In genomic region chr1:95117207-95118018, GRCh38 we compare ENCODE assay signal across 8 cellular contexts. TPM values are rescaled to one million over a fixed set of nuclear protein-coding genes. Genes with fewer than 3 reads are reported as not detected.
A peak's percentile ranks its signal among the peaks of the same experiment; 100 is the strongest.
DNase-seq lines count a peak whose midpoint lies in the region; ATAC-seq and TF ChIP-seq lines count a peak whose summit lies in the region.

TSS of gene TLCD4 (plus strand) at chr1:95117355. CDS start at chr1:95143902, 26,547 bp downstream.

- H3K27ac ChIP-seq in brain microvascular endothelial cell (no peak within 1 kb of the TSS), iPS-20b (ENCODE audit: low read length) (no peak within 1 kb of the TSS), skeletal muscle tissue (ENCODE audit: low read depth, low read length) (peak within 1 kb of the TSS; percentile 52)

- H3K36me3 ChIP-seq in brain microvascular endothelial cell (replicated peaks) (no peaks in the 10 kb centered on the region), iPS-20b (ENCODE audit: insufficient read depth, low read depth, low read length) (no peaks in the 10 kb centered on the region), skeletal muscle tissue (ENCODE audit: control insufficient read depth in 3 of 3, insufficient read depth in 3 of 3, low read length in 3 of 3) (no peaks in the 10 kb centered on the region)

- ATAC-seq in GM21825 (IDR thresholded peaks at IDR 0.05; ENCODE audit: unreplicated experiment) = peak; percentile 51
- no peak for ATAC-seq in GM18520 (IDR thresholded peaks at IDR 0.05; ENCODE audit: unreplicated experiment)

- DNase-seq in DMS79 (lab: John Stamatoyannopoulos, UW) (peak; percentile 48), T-helper 22 cell (ENCODE audit: low read depth) (peak; percentile 13), brain microvascular endothelial cell (no peak)

- H3K27me3 ChIP-seq in brain microvascular endothelial cell (replicated peaks) (peaks cover 27% of the 10 kb centered on the region), iPS-20b (ENCODE audit: insufficient read depth, low read length) (peaks cover 19% of the 10 kb centered on the region), skeletal muscle tissue (ENCODE audit: control insufficient read depth in 3 of 3, insufficient read depth in 3 of 3, low read length in 3 of 3) (no peaks in the 10 kb centered on the region)

- H3K4me3 ChIP-seq in brain microvascular endothelial cell (ENCODE audit: low read depth, low read length) (peak within 1 kb of the TSS; percentile 59), iPS-20b (ENCODE audit: low read length) (peak within 1 kb of the TSS; percentile 91), skeletal muscle tissue (ENCODE audit: low read length in 3 of 3) (peak within 1 kb of the TSS; percentile 62 to 85 (median 84))

- peak within 1 kb of the TSS; percentile 53; the same call in 1 of the 2 replicates for H3K9ac ChIP-seq in iPS-20b (ENCODE audit: low read depth, low read length)
- H3K9ac ChIP-seq in skeletal muscle tissue (ENCODE audit: low read depth in 1 of 3, low read length in 3 of 3) = peak within 1 kb of the TSS; percentile 69 to 85 (median 79)

- H3K4me1 ChIP-seq in iPS-20b (ENCODE audit: insufficient read depth, low read length) (no peaks in the 10 kb centered on the region), skeletal muscle tissue (ENCODE audit: control insufficient read depth in 3 of 3, insufficient read depth in 3 of 3, low read length in 3 of 3) (peaks cover 8 to 21% (median 17%) of the 10 kb centered on the region in 3 donors)

- TF ChIP-seq CTCF in LNCAP (IDR thresholded peaks at IDR 0.05) (0 out of 2 replicates have a peak, but pooled peaks have one; percentile 9), brain microvascular endothelial cell (IDR thresholded peaks at IDR 0.05; ENCODE audit: low read depth, low read length, missing control alignments) (no peak)

- no peaks in the 10 kb centered on the region for H3K9me3 ChIP-seq in iPS-20b (ENCODE audit: insufficient read depth, low read depth, low read length)
- H3K9me3 ChIP-seq in skeletal muscle tissue (ENCODE audit: control insufficient read depth in 3 of 3, low read length in 3 of 3) = no peaks in the 10 kb centered on the region

- in situ Hi-C loops in brain microvascular endothelial cell (cut with HindIII; ENCODE audit: low pct_ligation_motif_present, low sequenced_read_pairs) = no loop called here

RNA-seq across cellular contexts. Expression of gene TLCD4, which starts in this region (rescaled TPM):
- total RNA-seq in skeletal muscle tissue = 17.7 TPM
